14 cellular contexts compared by ENCODE assay signal in genomic region chr6:158270389-158271127, GRCh38. TPM values are rescaled to one million over a fixed set of nuclear protein-coding genes. Genes with fewer than 3 reads are reported as not detected.
A peak's percentile ranks its signal among the peaks of the same experiment; 100 is the strongest.
DNase-seq lines count a peak whose midpoint lies in the region; ATAC-seq, FAIRE-seq and TF ChIP-seq lines count a peak whose summit lies in the region.
"Had no signal": no experiment of that assay in that cellular context is flagged by ENCODE, and none has a peak within 500 bp of the region (broad histone marks: within the 10 kb centered on the region; RNA-seq: fewer than 3 reads in every experiment).

No MANE protein-coding gene starts in this region.

- peaks cover 4% of the 10 kb centered on the region for H3K27me3 Mint-ChIP-seq in HFFc6 (ENCODE audit: insufficient read depth)

- H3K9me3 Mint-ChIP-seq in HFFc6: no peaks in the 10 kb centered on the region

- TF ChIP-seq POLR2A in right lobe of liver (IDR thresholded peaks at IDR 0.05) (no peak), GM18505 (IDR thresholded peaks at IDR 0.05; ENCODE audit: borderline replicate concordance, extremely low read depth, insufficient read depth, insufficient read length) (no peak), stomach (IDR thresholded peaks at IDR 0.05) (no peak)

- H3K4me1 Mint-ChIP-seq in HFFc6 (ENCODE audit: low read depth): peaks cover 5% of the 10 kb centered on the region; the same call in 1 of the 2 replicates

- H3K9me3 ChIP-seq in right lobe of liver (no peaks in the 10 kb centered on the region), stomach (no peaks in the 10 kb centered on the region)
- H3K9me3 ChIP-seq: mucosa of descending colon had no signal

- H3K4me3 ChIP-seq in right lobe of liver (no peak overlapping the region), stomach (no peak overlapping the region)
- H3K4me3 ChIP-seq: coronary artery, mucosa of descending colon, SK-N-MC had no signal

- TF ChIP-seq EP300 in stomach (IDR thresholded peaks at IDR 0.05): no peak

- DNase-seq in HFFc6 (no peak), right lobe of liver (peak in 2 of 3 donors; percentile 29 to 52), AML-193 (lab: John Stamatoyannopoulos, UW) (no peak), RCC 7860 (ENCODE audit: low spot score) (no peak), stomach (no peak)
- DNase-seq in activated naive CD4-positive, alpha-beta T cell treated with Interleukin-2 at 50 U/mL for 16 hours: peak; percentile 26
- DNase-seq: KG1; mucosa of descending colon; NCI-H187 treated with DMSO at 0.1 percent for 48 hours; NK-92 treated with Interleukin-12 subunit alpha and Interleukin-12 subunit beta, amount 100 ng/mL, for 24 hours had no signal

- 77% methylated on average over 9 of the region's 11 CpGs for WGBS in right lobe of liver (ENCODE audit: insufficient coverage, low coverage, low lambda C conversion rate, missing lambda C conversion rate)
- WGBS in stomach, 5 donors: 88 to 96% (median 90%) methylated on average over 11 of the region's 11 CpGs

- no peak overlapping the region for H3K4me3 Mint-ChIP-seq in HFFc6

- peaks cover 23% of the 10 kb centered on the region for H3K36me3 Mint-ChIP-seq in HFFc6 (ENCODE audit: low read depth)

- H3K27me3 ChIP-seq in right lobe of liver: no peaks in the 10 kb centered on the region
- H3K27me3 ChIP-seq in stomach: no peaks in the 10 kb centered on the region

- no peak for FAIRE-seq in RCC 7860 (lab: Jason Lieb, UNC)

- H3K4me1 ChIP-seq in right lobe of liver (peaks cover 0 to 3% (median 0%) of the 10 kb centered on the region in 4 donors), stomach (peaks cover 4 to 18% (median 12%) of the 10 kb centered on the region in 4 donors)

- H3K27ac ChIP-seq in right lobe of liver (no peak overlapping the region), stomach (peak overlapping the region in 2 of 5 donors; percentile 19 to 36)
- H3K27ac ChIP-seq: coronary artery, SK-N-MC had no signal

- ATAC-seq in GM18502 (IDR thresholded peaks at IDR 0.05; ENCODE audit: poor library complexity, unreplicated experiment) (peak; percentile 15), right lobe of liver (peak; percentile 81 to 94 (median 87)), GM18505 (IDR thresholded peaks at IDR 0.05; ENCODE audit: unreplicated experiment) (no peak)

- H3K36me3 ChIP-seq in right lobe of liver (no peaks in the 10 kb centered on the region), stomach (peaks cover 0 to 4% (median 0%) of the 10 kb centered on the region in 4 donors)

- TF ChIP-seq CTCF in HFFc6 (IDR thresholded peaks at IDR 0.05): no peak
- TF ChIP-seq CTCF in right lobe of liver (IDR thresholded peaks at IDR 0.05): no peak
- TF ChIP-seq CTCF in stomach (IDR thresholded peaks at IDR 0.05): no peak

- H3K27ac Mint-ChIP-seq in HFFc6: peak overlapping the region; percentile 43; the same call in 1 of the 2 replicates

- intact Hi-C loops in right lobe of liver (cut with DNase I): no loop called here
- intact Hi-C loops in stomach (cut with DNase I; ENCODE audit: low total_unique reads): no loop called here

RNA-seq across cellular contexts. Expression of gene TULP4, which starts 41.7 kb away (rescaled TPM):
- 10 to 100 TPM; 48.4 to 55.2 (median 51.8) TPM for total RNA-seq in HFFc6 (2021; fragmentation: NEBNext Ultra II Directional; extraction: Animal tissue kit (Norgen Biotek cat#: 25700))
- 10 to 100 TPM; 27.0 to 42.4 (median 32.3) TPM for total RNA-seq in right lobe of liver
- 100 to 1,000 TPM in 3 of 5 donors, 10 to 100 TPM in 2; 21.1 to 237 (median 116) TPM for total RNA-seq in stomach
- 1 to 10 TPM; 1.7 to 7.9 (median 2.1) TPM for polyA plus RNA-seq in stomach

Comparison
In these comparisons a context has a peak if more than half of its experiments do, and no peak if none do; other contexts are left out.
1. DNase-seq: peak in activated naive CD4-positive, alpha-beta T cell treated with Interleukin-2 at 50 U/mL for 16 hours (single experiment) and right lobe of liver (2 of 3); none in HFFc6 (single experiment), AML-193 (0 of 2), RCC 7860 (single experiment) and stomach (single experiment).